ENCODE assay signal across 8 cellular contexts in genomic region chr6:123415844-123416468, GRCh38.
DNase-seq lines count a peak whose midpoint lies in the region; ATAC-seq and TF ChIP-seq lines count a peak whose summit lies in the region.

No MANE protein-coding gene starts in this region.

- no peak for TF ChIP-seq POLR2A in body of pancreas (IDR thresholded peaks at IDR 0.05)

- intact Hi-C loops in body of pancreas (cut with DNase I), result loop anchor here (10.0 kb wide), 1 partner anchor 299 kb away; no protein-coding TSS in a partner anchor

- no peaks in the 10 kb centered on the region for H3K36me3 ChIP-seq in body of pancreas (replicated peaks in 1 of 2; ENCODE audit: insufficient read depth in 1 of 2, low read depth in 2 of 2)

- 10 to 11% methylated on average over 6 of the region's 6 CpGs for WGBS in body of pancreas, 2 donors

- peak; percentile 43 to 74 (median 53) for TF ChIP-seq CTCF in body of pancreas (IDR thresholded peaks at IDR 0.05)

- H3K27me3 ChIP-seq in body of pancreas, result no peaks in the 10 kb centered on the region

- no peak overlapping the region for H3K4me3 ChIP-seq in Jurkat, Clone E6-1 (ENCODE audit: low read length)
- H3K4me3 ChIP-seq in body of pancreas, result no peak overlapping the region

- peak; percentile 7 for DNase-seq in activated T-cell treated with anti-CD3 and anti-CD28 coated beads for 24 hours (ENCODE audit: low read depth)
- DNase-seq in activated T-cell treated with anti-CD3 and anti-CD28 coated beads, Interleukin-2, amount 50 U/mL, for 1 hour, result no peak
- DNase-seq in H4 (ENCODE audit: low spot score), result peak; percentile 44
- peak; percentile 52 for DNase-seq in Jurkat, Clone E6-1 (ENCODE audit: low read depth, low spot score)
- peak; percentile 87 for DNase-seq in OCI-M1 (lab: John Stamatoyannopoulos, UW)
- DNase-seq in body of pancreas, result peak; percentile 57 to 72 (median 61)
- DNase-seq in islet precursor cell, result peak; percentile 66
- DNase-seq in stimulated activated CD4-positive, alpha-beta T cell treated with anti-CD3 and anti-CD28 coated beads, TNF-alpha, amount 100 ng/mL, for 24 hours (ENCODE audit: low read depth in 3 of 3), result peak in 2 of 3 experiments; percentile 2 to 14

- ATAC-seq in body of pancreas, result peak; percentile 53

- H3K9me3 ChIP-seq in body of pancreas, result no peaks in the 10 kb centered on the region

- H3K4me1 ChIP-seq in body of pancreas, result no peaks in the 10 kb centered on the region

- no peak overlapping the region for H3K27ac ChIP-seq in body of pancreas
